ENCODE assay signal across 1 cellular context in genomic region chr19:55172741-55173140, GRCh38.
TF ChIP-seq lines count a peak whose summit lies in the region.

No MANE protein-coding gene starts in this region.

TF ChIP-seq in SK-N-SH, 30 proteins besides CTCF, POLR2A, EP300 and RAD21 (continued from another document):
- TF ChIP-seq REST (IDR thresholded peaks at IDR 0.05; ENCODE audit: low read depth, low read length), result no peak
